Comparison of ENCODE assay signal across 27 cellular contexts in genomic region chr5:59322887-59323286, GRCh38.
"Had no signal": no experiment of that assay in that cellular context is flagged by ENCODE, and none has a peak within 500 bp of the region (broad histone marks: within the 10 kb centered on the region; RNA-seq: fewer than 3 reads in every experiment).

No MANE protein-coding gene starts in this region.

- ATAC-seq: naive thymus-derived CD4-positive, alpha-beta T cell; natural killer cell treated with Interleukin-12 subunit alpha and Interleukin-12 subunit beta and Interleukin-15 and Interleukin-18, amount 100 ng/mL, for 72 hours; right lobe of liver; stimulated activated memory B cell treated with anti-CD40 and anti-IgM and Interleukin-4, amounts not matched to agents 10 μg/mL and 1 μg/mL and 100 μg/mL, for 72 hours; stimulated activated naive CD8-positive, alpha-beta T cell treated with anti-CD3 and anti-CD28 coated beads, Interleukin-15, amount 100 ng/mL, for 72 hours had no signal

- H3K4me3 Mint-ChIP-seq: immature natural killer cell; naive thymus-derived CD4-positive, alpha-beta T cell; natural killer cell treated with Interleukin-12 subunit alpha and Interleukin-12 subunit beta and Interleukin-15 and Interleukin-18, amount 100 ng/mL, for 72 hours; neural crest cell; stimulated activated memory B cell treated with anti-CD40 and anti-IgM and Interleukin-4, amounts not matched to agents 10 μg/mL and 1 μg/mL and 100 μg/mL, for 72 hours; stimulated activated naive CD8-positive, alpha-beta T cell treated with anti-CD3 and anti-CD28 coated beads, Interleukin-15, amount 100 ng/mL, for 72 hours had no signal

- H3K36me3 Mint-ChIP-seq: immature natural killer cell; naive thymus-derived CD4-positive, alpha-beta T cell; natural killer cell treated with Interleukin-12 subunit alpha and Interleukin-12 subunit beta and Interleukin-15 and Interleukin-18, amount 100 ng/mL, for 72 hours; stimulated activated memory B cell treated with anti-CD40 and anti-IgM and Interleukin-4, amounts not matched to agents 10 μg/mL and 1 μg/mL and 100 μg/mL, for 72 hours had no signal

- H3K9me3 ChIP-seq: left ventricle myocardium inferior, mucosa of descending colon, right atrium auricular region, right lobe of liver, tibial nerve, upper lobe of left lung had no signal

- H3K27me3 Mint-ChIP-seq: progenitor cell of endocrine pancreas; stimulated activated memory B cell treated with anti-CD40 and anti-IgM and Interleukin-4, amounts not matched to agents 10 μg/mL and 1 μg/mL and 100 μg/mL, for 72 hours had no signal

- H3K79me2 ChIP-seq: parathyroid adenoma had no signal

- H2AFZ ChIP-seq: parathyroid adenoma had no signal

- H3K4me2 ChIP-seq: smooth muscle cell had no signal

- H3K4me1 Mint-ChIP-seq: immature natural killer cell; naive thymus-derived CD4-positive, alpha-beta T cell; stimulated activated naive CD8-positive, alpha-beta T cell treated with anti-CD3 and anti-CD28 coated beads, Interleukin-15, amount 100 ng/mL, for 72 hours had no signal

- H3K36me3 ChIP-seq: left ventricle myocardium inferior, right atrium auricular region, right lobe of liver, tibial nerve, upper lobe of left lung had no signal

- H3K4me3 ChIP-seq: left ventricle myocardium inferior, lung, mucosa of descending colon, right atrium auricular region, right lobe of liver, smooth muscle cell, tibial nerve, upper lobe of left lung had no signal

- H3K9me3 Mint-ChIP-seq: naive thymus-derived CD4-positive, alpha-beta T cell; natural killer cell treated with Interleukin-12 subunit alpha and Interleukin-12 subunit beta and Interleukin-15 and Interleukin-18, amount 100 ng/mL, for 72 hours; neural crest cell; stimulated activated memory B cell treated with anti-CD40 and anti-IgM and Interleukin-4, amounts not matched to agents 10 μg/mL and 1 μg/mL and 100 μg/mL, for 72 hours; stimulated activated naive CD8-positive, alpha-beta T cell treated with anti-CD3 and anti-CD28 coated beads, Interleukin-15, amount 100 ng/mL, for 72 hours had no signal

- H3K27ac ChIP-seq: parathyroid adenoma, right atrium auricular region, right lobe of liver, tibial nerve, upper lobe of left lung had no signal

- H3K27me3 ChIP-seq: right atrium auricular region, right lobe of liver, tibial nerve, upper lobe of left lung had no signal

- DNase-seq: hypothalamus; immature natural killer cell; islet precursor cell; left ventricle myocardium inferior; mesendoderm; midbrain; mucosa of descending colon; naive thymus-derived CD4-positive, alpha-beta T cell; occipital lobe; right lobe of liver; stimulated activated CD4-positive, alpha-beta T cell treated with anti-CD3 and anti-CD28 coated beads, Interleukin-1b, Interleukin-23, amount 100 ng/mL, for 48 hours; stimulated activated CD4-positive, alpha-beta T cell treated with anti-CD3 and anti-CD28 coated beads, Interleukin-2, amount 100 ng/mL, for 48 hours; stimulated activated CD4-positive, alpha-beta T cell treated with anti-CD3 and anti-CD28 coated beads, Interleukin-4, amount 100 ng/mL, for 4 hours; stimulated activated CD8-positive, alpha-beta memory T cell treated with anti-CD3 and anti-CD28 coated beads, Interleukin-4, amount 100 ng/mL, for 48 hours; stimulated activated naive CD4-positive, alpha-beta T cell treated with Interleukin-2 at 50 U/mL for 16 hours; stimulated activated naive CD8-positive, alpha-beta T cell treated with anti-CD3 and anti-CD28 coated beads, Interleukin-15, amount 100 ng/mL, for 72 hours; substantia nigra; upper lobe of left lung had no signal

- H3K9ac ChIP-seq: parathyroid adenoma had no signal

- H3K4me1 ChIP-seq: parathyroid adenoma, right lobe of liver, upper lobe of left lung had no signal

- H3K27ac Mint-ChIP-seq: immature natural killer cell; naive thymus-derived CD4-positive, alpha-beta T cell; natural killer cell treated with Interleukin-12 subunit alpha and Interleukin-12 subunit beta and Interleukin-15 and Interleukin-18, amount 100 ng/mL, for 72 hours; progenitor cell of endocrine pancreas; stimulated activated memory B cell treated with anti-CD40 and anti-IgM and Interleukin-4, amounts not matched to agents 10 μg/mL and 1 μg/mL and 100 μg/mL, for 72 hours; stimulated activated naive CD8-positive, alpha-beta T cell treated with anti-CD3 and anti-CD28 coated beads, Interleukin-15, amount 100 ng/mL, for 72 hours had no signal
